Comparison of ENCODE assay signal across 8 cellular contexts in genomic region chr5:173451031-173451430, GRCh38.
A peak's percentile ranks its signal among the peaks of the same experiment; 100 is the strongest.
DNase-seq lines count a peak whose midpoint lies in the region; ATAC-seq and TF ChIP-seq lines count a peak whose summit lies in the region.

No MANE protein-coding gene starts in this region.

- H3K79me2 ChIP-seq in OCI-LY7 (ENCODE audit: insufficient read depth, low read depth, low read length) = no peaks in the 10 kb centered on the region

- TF ChIP-seq POLR2A in uterus (IDR thresholded peaks at IDR 0.05) = no peak

- no peaks in the 10 kb centered on the region for H3K27me3 ChIP-seq in uterus

- no peaks in the 10 kb centered on the region for H3K9me2 ChIP-seq in OCI-LY7 (ENCODE audit: insufficient read depth, low read length)

- peak; percentile 35 for TF ChIP-seq CTCF in AG10803 (conservative IDR thresholded peaks at IDR 0.05; ENCODE audit: low read length)
- TF ChIP-seq CTCF in OCI-LY7 (conservative IDR thresholded peaks at IDR 0.05; ENCODE audit: low read length) = peak; percentile 76
- no peak for TF ChIP-seq CTCF in uterus (IDR thresholded peaks at IDR 0.05)

- BruUV-seq in OCI-LY7 (replicated peaks; lab: Mats Ljungman, UMichigan) = no TSS peak

- H3K9me3 ChIP-seq in OCI-LY7 (ENCODE audit: low read length) (no peaks in the 10 kb centered on the region), uterus (no peaks in the 10 kb centered on the region)

- H3K4me2 ChIP-seq in OCI-LY7 (ENCODE audit: low read length) = no peak overlapping the region

- H3K4me1 ChIP-seq in OCI-LY7 (ENCODE audit: insufficient read depth, low read length, poor library complexity, severe bottlenecking) (no peaks in the 10 kb centered on the region), uterus (no peaks in the 10 kb centered on the region)

- H3K27ac ChIP-seq in OCI-LY7 (ENCODE audit: low read depth, low read length, poor library complexity, severe bottlenecking) (no peak overlapping the region), uterus (no peak overlapping the region)

- no peaks in the 10 kb centered on the region for H4K20me1 ChIP-seq in OCI-LY7 (ENCODE audit: insufficient read depth, low read length)

- DNase-seq in AG10803 (ENCODE audit: low read depth) (no peak), OCI-LY7 (ENCODE audit: low spot score) (peak; percentile 37), foreskin melanocyte (peak; percentile 21), uterus (no peak), C1 segment of cervical spinal cord (lab: John Stamatoyannopoulos, UW) (no peak)

- CTCF ChIA-PET in OCI-LY7 (lab: Charles Lee; ENCODE audit: unreplicated experiment) = no interaction called here

- no peak overlapping the region for H3K4me3 ChIP-seq in AG10803 (ENCODE audit: low read length)
- no peak overlapping the region for H3K4me3 ChIP-seq in OCI-LY7 (ENCODE audit: low read depth, low read length, poor library complexity, severe bottlenecking)
- no peak overlapping the region for H3K4me3 ChIP-seq in uterus

- ATAC-seq in GM18498 (IDR thresholded peaks at IDR 0.05; ENCODE audit: unreplicated experiment) (peak; percentile 60), HG03521 (IDR thresholded peaks at IDR 0.05; ENCODE audit: unreplicated experiment) (no peak), HG03097 (IDR thresholded peaks at IDR 0.05; ENCODE audit: low FRiP score, unreplicated experiment) (no peak)

- peak overlapping the region; percentile 53 for H2AFZ ChIP-seq in OCI-LY7 (ENCODE audit: low read length)

- intact Hi-C loops in OCI-LY7 (cut with micrococcal nuclease; ENCODE audit: unreplicated experiment) = loop anchor here (5.0 kb wide), 1 partner anchor 121 kb away; no protein-coding TSS in a partner anchor
- intact Hi-C loops in uterus (cut with DNase I; ENCODE audit: low total_unique reads) = no loop called here

- H3K36me3 ChIP-seq in OCI-LY7 (ENCODE audit: insufficient read depth, low read length) = no peaks in the 10 kb centered on the region
- no peaks in the 10 kb centered on the region for H3K36me3 ChIP-seq in uterus

- POLR2A ChIA-PET in OCI-LY7 (lab: Charles Lee) = interaction anchor here (0.5 kb wide), 1 partner anchor 44 kb away, joined by 3 read pairs; no protein-coding TSS in a partner anchor

Comparison
In these comparisons a context has a peak if more than half of its experiments do, and no peak if none do; other contexts are left out.
1. DNase-seq: peak in OCI-LY7 (single experiment) and foreskin melanocyte (single experiment); none in AG10803 (single experiment), uterus (0 of 2) and C1 segment of cervical spinal cord (0 of 14).
2. CTCF ChIP-seq: peak in AG10803 (single experiment) and OCI-LY7 (single experiment); none in uterus (0 of 4).